ENCODE assay signal across 9 cellular contexts in the genomic region with DNA sequence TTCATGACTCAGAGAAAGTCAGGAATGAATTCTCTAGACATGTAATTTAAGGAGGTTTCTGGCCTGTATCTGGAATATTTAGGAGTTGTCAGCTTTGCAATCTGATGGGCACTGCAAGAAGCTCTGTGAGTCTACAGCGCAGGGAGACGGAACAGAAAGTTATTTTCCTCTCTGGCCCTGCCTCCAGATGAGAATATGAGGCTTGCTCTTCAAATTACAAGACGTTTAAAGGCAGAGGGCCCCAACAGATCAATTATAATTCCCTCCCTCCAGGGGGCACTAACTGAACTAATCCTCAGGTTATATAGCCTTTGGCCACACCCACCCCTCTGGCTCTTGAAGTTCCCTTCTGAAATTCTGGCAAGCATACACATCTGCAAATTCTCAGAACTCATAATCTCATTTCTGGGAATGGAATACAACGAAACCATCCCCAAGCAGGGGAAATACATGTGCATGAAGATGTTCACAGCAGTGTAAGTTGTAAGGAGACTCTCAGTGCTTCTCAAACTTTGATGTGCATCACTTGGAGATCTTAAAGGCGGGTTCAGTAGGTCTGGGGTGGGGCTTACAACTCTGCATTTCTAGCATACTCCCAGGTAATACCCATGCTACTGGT.
DNase-seq lines count a peak whose midpoint lies in the region; ATAC-seq and TF ChIP-seq lines count a peak whose summit lies in the region.
"Had no signal": no experiment of that assay in that cellular context is flagged by ENCODE, and none has a peak within 500 bp of the region (broad histone marks: within the 10 kb centered on the region; RNA-seq: fewer than 3 reads in every experiment).

No MANE protein-coding gene starts in this region.

- H3K4me1 ChIP-seq in body of pancreas (no peaks in the 10 kb centered on the region), thyroid gland (no peaks in the 10 kb centered on the region)

- H3K9me3 ChIP-seq in body of pancreas = no peaks in the 10 kb centered on the region
- H3K9me3 ChIP-seq in thyroid gland = no peaks in the 10 kb centered on the region

- H3K36me3 ChIP-seq in body of pancreas (replicated peaks in 1 of 2; ENCODE audit: insufficient read depth in 1 of 2, low read depth in 2 of 2) (no peaks in the 10 kb centered on the region), thyroid gland (no peaks in the 10 kb centered on the region)

- POLR2A ChIA-PET in T-cell (lab: Charles Lee) = no interaction called here

- no peaks in the 10 kb centered on the region for H3K27me3 Mint-ChIP-seq in T-cell

- H3K4me3 Mint-ChIP-seq in T-cell = no peak overlapping the region

- ATAC-seq in GM19372 (IDR thresholded peaks at IDR 0.05; ENCODE audit: low read depth, unreplicated experiment) = peak; percentile 86
- ATAC-seq in HG03520 (IDR thresholded peaks at IDR 0.05; ENCODE audit: unreplicated experiment) = peak; percentile 84
- ATAC-seq in T-cell (replicated peaks in 1 of 4) = peak; percentile 90 to 95 (median 92)
- ATAC-seq in body of pancreas = peak; percentile 56

- CTCF ChIA-PET in T-cell (lab: Charles Lee) = interaction anchor here in 1 of 2 donors (0.8 to 1.6 kb wide), 3 partner anchors 12 to 408 kb away, joined by 3 to 6 read pairs (median 4); no protein-coding TSS in a partner anchor

- peaks cover 7 to 14% (median 9%) of the 10 kb centered on the region in 3 donors for H3K4me1 Mint-ChIP-seq in T-cell

- WGBS in body of pancreas, 2 donors = 48 to 53% methylated on average over 5 of the region's 5 CpGs
- 68 to 73% methylated on average over 5 of the region's 5 CpGs for WGBS in thyroid gland, 2 donors

- TF ChIP-seq POLR2A in body of pancreas (IDR thresholded peaks at IDR 0.05) (no peak), thyroid gland (IDR thresholded peaks at IDR 0.05) (no peak)

- peak in 2 of 7 experiments; percentile 14 to 33 for TF ChIP-seq CTCF in body of pancreas (IDR thresholded peaks at IDR 0.05)
- peak in 2 of 6 experiments; percentile 9 to 17 for TF ChIP-seq CTCF in thyroid gland (IDR thresholded peaks at IDR 0.05)

- intact Hi-C loops in body of pancreas (cut with DNase I) = no loop called here
- intact Hi-C loops in thyroid gland (cut with DNase I) = no loop called here

- H3K36me3 Mint-ChIP-seq in T-cell = no peaks in the 10 kb centered on the region

- no peak overlapping the region for H3K4me3 ChIP-seq in body of pancreas
- no peak overlapping the region for H3K4me3 ChIP-seq in thyroid gland (replicated peaks in 1 of 3)

- DNase-seq in CMK (ENCODE audit: low read depth) (peak; percentile 48), T-cell (peak in 31 of 34 experiments; percentile 12 to 67 (median 38)), body of pancreas (peak; percentile 17 to 66 (median 50)), lung microvascular endothelial cell (ENCODE audit: low read depth in 2 of 2) (peak; percentile 19 to 49), thyroid gland (peak; percentile 13 to 33), NCI-H128 (lab: John Stamatoyannopoulos, UW; ENCODE audit: unreplicated experiment) (no peak)

- peak overlapping the region in 1 of 2 donors; percentile 71 for H3K27ac Mint-ChIP-seq in T-cell

- H3K27ac ChIP-seq in body of pancreas = no peak overlapping the region
- no peak overlapping the region for H3K27ac ChIP-seq in thyroid gland
- H3K27ac ChIP-seq: VCaP had no signal

- H3K27me3 ChIP-seq in body of pancreas (no peaks in the 10 kb centered on the region), thyroid gland (no peaks in the 10 kb centered on the region)

- H3K9me3 Mint-ChIP-seq in T-cell = no peaks in the 10 kb centered on the region
